21 cellular contexts compared by ENCODE assay signal in the genomic region with DNA sequence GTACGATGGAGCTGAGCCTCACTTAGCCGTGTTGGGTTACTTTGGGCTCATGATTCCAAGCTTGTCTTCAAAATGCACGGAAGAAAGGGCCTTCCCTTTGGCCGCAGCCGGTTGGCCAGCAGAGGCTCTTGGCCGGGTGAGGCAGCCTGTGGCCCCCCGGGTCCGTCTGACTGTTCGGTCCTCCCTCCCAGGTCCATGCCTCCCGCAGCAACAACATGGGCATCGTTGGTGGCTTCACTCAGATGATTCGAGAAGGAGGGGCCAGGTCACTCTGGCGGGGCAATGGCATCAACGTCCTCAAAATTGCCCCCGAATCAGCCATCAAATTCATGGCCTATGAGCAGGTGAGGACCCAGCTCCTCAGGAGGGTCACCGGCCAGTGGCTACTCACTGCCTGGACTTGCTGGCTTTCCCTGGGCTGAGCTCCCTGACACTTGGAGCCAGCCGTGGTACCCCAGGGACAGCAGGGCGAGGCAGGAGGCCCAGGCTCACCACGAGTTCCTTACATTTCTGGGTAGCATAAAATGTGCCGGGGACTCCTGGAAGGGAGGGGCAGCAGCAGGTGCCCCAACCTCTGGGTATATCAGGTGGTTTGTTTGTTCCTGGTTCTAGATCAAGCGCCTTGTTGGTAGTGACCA. TPM values are rescaled to one million over a fixed set of nuclear protein-coding genes. Genes with fewer than 3 reads are reported as not detected.
"Had no signal": no experiment of that assay in that cellular context is flagged by ENCODE, and none has a peak within 500 bp of the region (broad histone marks: within the 10 kb centered on the region; RNA-seq: fewer than 3 reads in every experiment).

No MANE protein-coding gene starts in this region.

- H3K27me3 ChIP-seq: brain microvascular endothelial cell, gastroesophageal sphincter, left lung, uterus had no signal

- H3K36me3 ChIP-seq: uterus had no signal

- DNase-seq: activated B cell treated with CpG ODN at 0.5 μM for 24 hours; activated CD4-positive, alpha-beta T cell treated with anti-CD3 and anti-CD28 coated beads for 48 hours; activated CD8-positive, alpha-beta memory T cell treated with anti-CD3 and anti-CD28 coated beads, Interleukin-2, amount 50 U/mL, for 48 hours; activated CD8-positive, alpha-beta T cell treated with anti-CD3 and anti-CD28 coated beads for 36 hours; activated naive CD4-positive, alpha-beta T cell; activated naive CD8-positive, alpha-beta T cell treated with anti-CD3 and anti-CD28 coated beads, Interleukin-2, amount 10 ng/mL, durations not matched to agents 7 days and 5 days; brain microvascular endothelial cell; erythroblast; nephron progenitor cell; stimulated activated CD4-positive, alpha-beta T cell treated with anti-CD3 and anti-CD28 coated beads, Interleukin-1b, Interleukin-23, amount 100 ng/mL, for 48 hours; uterus had no signal

- H3K4me1 Mint-ChIP-seq: memory B cell had no signal

- H3K4me3 Mint-ChIP-seq: activated B cell treated with CpG ODN at 0.5 μM for 24 hours; activated CD8-positive, alpha-beta T cell treated with anti-CD3 and anti-CD28 coated beads for 36 hours; activated naive CD8-positive, alpha-beta T cell treated with anti-CD3 and anti-CD28 coated beads, Interleukin-2, amount 10 ng/mL, durations not matched to agents 7 days and 5 days; endodermal cell; memory B cell; nephron progenitor cell; T-helper 1 cell treated with Interleukin-12 subunit alpha and Interleukin-12 subunit beta and Interleukin-4 antibody, amounts not matched to agents 30 μg/mL and 1 μg/mL, for 36 hours had no signal

- H3K27ac ChIP-seq: brain microvascular endothelial cell, left lung, thoracic aorta had no signal

- ATAC-seq: activated CD8-positive, alpha-beta T cell treated with anti-CD3 and anti-CD28 coated beads for 36 hours; gastroesophageal sphincter; left lung; sciatic nerve had no signal

- H3K9me3 Mint-ChIP-seq: activated B cell treated with CpG ODN at 0.5 μM for 24 hours; activated CD8-positive, alpha-beta T cell treated with anti-CD3 and anti-CD28 coated beads for 36 hours; activated naive CD8-positive, alpha-beta T cell treated with anti-CD3 and anti-CD28 coated beads, Interleukin-2, amount 10 ng/mL, durations not matched to agents 7 days and 5 days; endodermal cell; memory B cell; nephron progenitor cell; T-helper 1 cell treated with Interleukin-12 subunit alpha and Interleukin-12 subunit beta and Interleukin-4 antibody, amounts not matched to agents 30 μg/mL and 1 μg/mL, for 36 hours had no signal

- H3K27me3 Mint-ChIP-seq: activated B cell treated with CpG ODN at 0.5 μM for 24 hours; activated CD8-positive, alpha-beta T cell treated with anti-CD3 and anti-CD28 coated beads for 36 hours; activated naive CD8-positive, alpha-beta T cell treated with anti-CD3 and anti-CD28 coated beads, Interleukin-2, amount 10 ng/mL, durations not matched to agents 7 days and 5 days; memory B cell had no signal

- H3K9me3 ChIP-seq: gastroesophageal sphincter, left lung, thoracic aorta, uterus had no signal

- H3K27ac Mint-ChIP-seq: activated B cell treated with CpG ODN at 0.5 μM for 24 hours; activated naive CD8-positive, alpha-beta T cell treated with anti-CD3 and anti-CD28 coated beads, Interleukin-2, amount 10 ng/mL, durations not matched to agents 7 days and 5 days; memory B cell; T-helper 1 cell treated with Interleukin-12 subunit alpha and Interleukin-12 subunit beta and Interleukin-4 antibody, amounts not matched to agents 30 μg/mL and 1 μg/mL, for 36 hours had no signal

- H3K4me3 ChIP-seq: gastroesophageal sphincter, left lung, thoracic aorta, uterus had no signal

RNA-seq across cellular contexts. Expression of a gene that starts 43.6 kb away (rescaled TPM):
- total RNA-seq: activated B cell treated with CpG ODN at 0.5 μM for 24 hours; activated CD8-positive, alpha-beta T cell treated with anti-CD3 and anti-CD28 coated beads for 36 hours; activated naive CD8-positive, alpha-beta T cell treated with anti-CD3 and anti-CD28 coated beads, Interleukin-2, amount 10 ng/mL, durations not matched to agents 7 days and 5 days; dermis microvascular lymphatic vessel endothelial cell; endodermal cell; osteocyte; pulmonary artery endothelial cell; thoracic aorta had no signal
